8 cellular contexts compared by ENCODE assay signal in genomic region chr2:36672199-36672598, GRCh38. TPM values are rescaled to one million over a fixed set of nuclear protein-coding genes. Genes with fewer than 3 reads are reported as not detected.
A peak's percentile ranks its signal among the peaks of the same experiment; 100 is the strongest.
DNase-seq lines count a peak whose midpoint lies in the region; ATAC-seq and TF ChIP-seq lines count a peak whose summit lies in the region.

No MANE protein-coding gene starts in this region.

- H3K9me3 ChIP-seq in ascending aorta: no peaks in the 10 kb centered on the region
- no peaks in the 10 kb centered on the region for H3K9me3 ChIP-seq in CD8-positive, alpha-beta T cell (ENCODE audit: low read length)

- H3K4me1 Mint-ChIP-seq in CD8-positive, alpha-beta T cell (ENCODE audit: low read depth): peaks cover 7% of the 10 kb centered on the region

- H3K9me3 Mint-ChIP-seq in CD8-positive, alpha-beta T cell: no peaks in the 10 kb centered on the region

- TF ChIP-seq CTCF in BJ (IDR thresholded peaks at IDR 0.05; ENCODE audit: insufficient read depth, low read depth, low read length) (peak; percentile 61), ascending aorta (IDR thresholded peaks at IDR 0.05) (peak in 2 of 3 experiments; percentile 41 to 55)
- no peak for TF ChIP-seq CTCF in CD8-positive, alpha-beta T cell (IDR thresholded peaks at IDR 0.05)

- no peak for ATAC-seq in CD8-positive, alpha-beta T cell
- no peak for ATAC-seq in GM19397 (IDR thresholded peaks at IDR 0.05; ENCODE audit: unreplicated experiment)

- no peak overlapping the region for H3K4me3 Mint-ChIP-seq in CD8-positive, alpha-beta T cell

- H3K4me1 ChIP-seq in ascending aorta: no peaks in the 10 kb centered on the region
- H3K4me1 ChIP-seq in CD8-positive, alpha-beta T cell (ENCODE audit: insufficient read depth, low read length): no peaks in the 10 kb centered on the region

- H3K27me3 Mint-ChIP-seq in CD8-positive, alpha-beta T cell (ENCODE audit: low read depth): peaks cover 9% of the 10 kb centered on the region

- CTCF ChIA-PET in BJ (lab: Yijun Ruan, JAX): interaction anchor here (0.5 to 1.5 kb wide), 10 partner anchors 97 to 319 kb away, joined by 3 to 5 read pairs (median 3); no protein-coding TSS in a partner anchor
- CTCF ChIA-PET in CD8-positive, alpha-beta T cell (lab: Charles Lee): no interaction called here

- H3K27ac Mint-ChIP-seq in CD8-positive, alpha-beta T cell: no peak overlapping the region

- POLR2A ChIA-PET in BJ (lab: Charles Lee): no interaction called here
- POLR2A ChIA-PET in CD8-positive, alpha-beta T cell (lab: Charles Lee): no interaction called here

- H3K27me3 ChIP-seq in BJ (ENCODE audit: control insufficient read depth, insufficient read depth, low read length) (no peaks in the 10 kb centered on the region), ascending aorta (no peaks in the 10 kb centered on the region)
- no peaks in the 10 kb centered on the region for H3K27me3 ChIP-seq in CD8-positive, alpha-beta T cell (ENCODE audit: insufficient read depth, low read length)

- intact Hi-C loops in ascending aorta (cut with DNase I): no loop called here
- intact Hi-C loops in CD8-positive, alpha-beta T cell (cut with DNase I, micrococcal nuclease): no loop called here

- H3K36me3 ChIP-seq in BJ (ENCODE audit: control insufficient read depth, insufficient read depth, low read length): no peaks in the 10 kb centered on the region
- H3K36me3 ChIP-seq in ascending aorta: no peaks in the 10 kb centered on the region
- no peaks in the 10 kb centered on the region for H3K36me3 ChIP-seq in CD8-positive, alpha-beta T cell (ENCODE audit: insufficient read depth, low read length)

- no peaks in the 10 kb centered on the region for H3K36me3 Mint-ChIP-seq in CD8-positive, alpha-beta T cell

- H3K27ac ChIP-seq in ascending aorta: no peak overlapping the region
- no peak overlapping the region for H3K27ac ChIP-seq in CD8-positive, alpha-beta T cell (ENCODE audit: low read depth, low read length)

- no peak overlapping the region for H3K4me3 ChIP-seq in BJ (ENCODE audit: low read depth, low read length)
- H3K4me3 ChIP-seq in ascending aorta: no peak overlapping the region
- no peak overlapping the region for H3K4me3 ChIP-seq in CD8-positive, alpha-beta T cell (ENCODE audit: low read depth, low read length)

- DNase-seq in BJ (ENCODE audit: low read depth): no peak
- peak; percentile 49 for DNase-seq in HT-29 (ENCODE audit: low spot score)
- DNase-seq in ascending aorta (ENCODE audit: low spot score in 2 of 2): no peak
- DNase-seq in kidney tubule cell (ENCODE audit: low spot score): peak; percentile 42
- no peak for DNase-seq in activated CD8-positive, alpha-beta memory T cell treated with anti-CD3 and anti-CD28 coated beads, Interleukin-2, amount 50 U/mL, for 4 hours
- no peak for DNase-seq in CD8-positive, alpha-beta T cell
- no peak for DNase-seq in DMS153 treated with DMSO at 0.1 percent for 48 hours (lab: John Stamatoyannopoulos, UW; ENCODE audit: unreplicated experiment)

RNA-seq across cellular contexts. Expression of gene VIT, which starts 24.3 kb away (rescaled TPM):
- polyA plus RNA-seq in BJ (2011; rRNA removed): 38.0 and 41.1 TPM in 2 replicates
- 17.3 and 20.7 TPM in 2 replicates for polyA minus RNA-seq in BJ (2011; rRNA and poly(A)+ RNA removed)
- not detected in 2 replicates for total RNA-seq in HT-29 (2014; rRNA removed; shearing (Covaris generic))
- total RNA-seq in ascending aorta: 8.1 TPM
- not detected for total RNA-seq in CD8-positive, alpha-beta T cell

Comparison
In these comparisons a context has a peak if more than half of its experiments do, and no peak if none do; other contexts are left out.
1. DNase-seq: peak in HT-29 (single experiment) and kidney tubule cell (single experiment); none in BJ (single experiment), ascending aorta (0 of 2), activated CD8-positive, alpha-beta memory T cell treated with anti-CD3 and anti-CD28 coated beads, Interleukin-2, amount 50 U/mL, for 4 hours (single experiment), CD8-positive, alpha-beta T cell (0 of 7) and DMS153 treated with DMSO at 0.1 percent for 48 hours (single experiment).